In genomic region chr5:38936269-38936668, GRCh38 we compare ENCODE assay signal across 9 cellular contexts.
"Had no signal": no experiment of that assay in that cellular context is flagged by ENCODE, and none has a peak within 500 bp of the region (broad histone marks: within the 10 kb centered on the region; RNA-seq: fewer than 3 reads in every experiment).

No MANE protein-coding gene starts in this region.

- H2AFZ ChIP-seq: GM23248 had no signal

- H3K4me3 ChIP-seq: GM23248, HAP-1 had no signal

- ATAC-seq: HCT116 had no signal

- H3K27ac ChIP-seq: GM23248, HL-60 had no signal

- H3K9ac ChIP-seq: GM23248 had no signal

- DNase-seq: GM23248, GOT3, H7, HFFc6, Kasumi-1, KG1 had no signal

- H3K9me3 ChIP-seq: HAP-1 had no signal

- H3K36me3 ChIP-seq: HAP-1 had no signal
